In genomic region chr20:45857114-45857835, GRCh38 we compare ENCODE assay signal across 8 cellular contexts.
DNase-seq lines count a peak whose midpoint lies in the region; ATAC-seq and TF ChIP-seq lines count a peak whose summit lies in the region.

Gene ACOT8, minus strand, starts transcription at chr20:45857392. Its CDS starts 77 bp downstream, at chr20:45857315.
Gene ZSWIM3, plus strand, starts transcription at chr20:45857614. Its CDS starts 212 bp downstream, at chr20:45857826.

- peak; percentile 99 for DNase-seq in Ammon's horn (ENCODE audit: low spot score)
- DNase-seq in NCI-H446 treated with DMSO at 0.1 percent for 48 hours (lab: John Stamatoyannopoulos, UW), result peak; percentile 99
- peak; percentile 82 for DNase-seq in activated CD4-positive, CD25-positive, alpha-beta regulatory T cell treated with anti-CD3 and anti-CD28 coated beads, Interleukin-2, amount 50 U/mL, for 72 hours
- peak; percentile 100 for DNase-seq in choroid plexus epithelial cell (ENCODE audit: low read depth)
- peak; percentile 100 for DNase-seq in kidney glomerular epithelial cell (lab: John Stamatoyannopoulos, UW)
- peak; percentile 90 to 94 for DNase-seq in stimulated activated CD4-positive, alpha-beta T cell treated with anti-CD3 and anti-CD28 coated beads, Interleukin-15, amount 100 ng/mL, for 48 hours (ENCODE audit: low read depth in 2 of 2)

- TF ChIP-seq CTCF in choroid plexus epithelial cell (conservative IDR thresholded peaks at IDR 0.05; ENCODE audit: low read depth, low read length), result no peak

- ATAC-seq in HG03378 (IDR thresholded peaks at IDR 0.05; ENCODE audit: unreplicated experiment), result peak; percentile 95

- TF ChIP-seq POLR2A in GM19099 (IDR thresholded peaks at IDR 0.05; ENCODE audit: extremely low read depth, insufficient read length, low read depth), result peak; percentile 90

- peak within 1 kb of the TSS; percentile 91 for H3K4me3 ChIP-seq in choroid plexus epithelial cell (ENCODE audit: low read depth, low read length)

Comparison
In these comparisons a context has a peak if more than half of its experiments do, and no peak if none do; other contexts are left out.
1. Peak in every context shown above with its lines: DNase-seq, ATAC-seq and H3K4me3 ChIP-seq.